11 cellular contexts compared by ENCODE assay signal in genomic region chr2:29317077-29317517, GRCh38.
DNase-seq lines count a peak whose midpoint lies in the region; ATAC-seq, FAIRE-seq and TF ChIP-seq lines count a peak whose summit lies in the region.
"Had no signal": no experiment of that assay in that cellular context is flagged by ENCODE, and none has a peak within 500 bp of the region (broad histone marks: within the 10 kb centered on the region; RNA-seq: fewer than 3 reads in every experiment).

No MANE protein-coding gene starts in this region.

- TF ChIP-seq POLR2A in GM12891 (IDR thresholded peaks at IDR 0.05; ENCODE audit: low read depth, low read length) (no peak), sigmoid colon (IDR thresholded peaks at IDR 0.05) (no peak)

- DNase-seq in GM12891 (ENCODE audit: insufficient read length, low spot score) (peak; percentile 10), HCEC 1CT (peak; percentile 71), NOMO-1 treated with DMSO at 0.1 percent for 48 hours (lab: John Stamatoyannopoulos, UW; ENCODE audit: unreplicated experiment) (peak; percentile 82), hepatic stellate cell (ENCODE audit: low spot score) (peak; percentile 44), sigmoid colon (no peak), T-helper 17 cell (no peak), NCI-H1105 treated with DMSO at 0.1 percent for 48 hours (lab: John Stamatoyannopoulos, UW) (no peak), UCSD-AML1 (lab: John Stamatoyannopoulos, UW; ENCODE audit: unreplicated experiment) (no peak)

- peak in 1 of 4 experiments; percentile 29 for TF ChIP-seq CTCF in sigmoid colon (IDR thresholded peaks at IDR 0.05)

- H3K36me3 ChIP-seq in sigmoid colon = no peaks in the 10 kb centered on the region
- H3K36me3 ChIP-seq: prostate gland, tibial artery had no signal

- peak; percentile 97 for FAIRE-seq in GM12891 (lab: Jason Lieb, UNC)
- FAIRE-seq: endothelial cell of umbilical vein had no signal

- peaks cover 48% of the 10 kb centered on the region for H3K27me3 Mint-ChIP-seq in T-helper 17 cell

- no peak overlapping the region for H3K27ac Mint-ChIP-seq in T-helper 17 cell

- 48 to 67% methylated on average over 3 of the region's 3 CpGs for WGBS in sigmoid colon, 2 donors

- H3K4me1 ChIP-seq in sigmoid colon = peaks cover 0 to 17% (median 10%) of the 10 kb centered on the region in 4 donors
- H3K4me1 ChIP-seq: prostate gland, tibial artery had no signal

- H3K36me3 Mint-ChIP-seq in T-helper 17 cell (ENCODE audit: low read depth) = peaks cover 4% of the 10 kb centered on the region

- H3K4me3 ChIP-seq in sigmoid colon = no peak overlapping the region
- H3K4me3 ChIP-seq: prostate gland, tibial artery had no signal

- intact Hi-C loops in sigmoid colon (cut with DNase I) = no loop called here

- H3K27me3 ChIP-seq in sigmoid colon = no peaks in the 10 kb centered on the region

- peaks cover 26% of the 10 kb centered on the region for H3K4me1 Mint-ChIP-seq in T-helper 17 cell

- no peak overlapping the region for H3K4me3 Mint-ChIP-seq in T-helper 17 cell

- ATAC-seq in T-helper 17 cell = no peak

- H3K9me3 ChIP-seq in sigmoid colon (no peaks in the 10 kb centered on the region), T-helper 17 cell (ENCODE audit: control insufficient read depth, low read length, poor library complexity, severe bottlenecking) (no peaks in the 10 kb centered on the region)
- H3K9me3 ChIP-seq: prostate gland, tibial artery had no signal

- H3K27ac ChIP-seq in sigmoid colon = peak overlapping the region in 1 of 4 donors; percentile 41
- H3K27ac ChIP-seq: prostate gland, tibial artery had no signal

- TF ChIP-seq EP300 in sigmoid colon (IDR thresholded peaks at IDR 0.05) = no peak

TF ChIP-seq in GM12891, 5 proteins besides CTCF, POLR2A, EP300 and RAD21:
- TF ChIP-seq PAX5 (IDR thresholded peaks at IDR 0.05; ENCODE audit: insufficient read depth, low read length, severe bottlenecking) = no peak
- TF ChIP-seq POLR2AphosphoS5 (IDR thresholded peaks at IDR 0.05; ENCODE audit: low read depth, low read length) = no peak
- no peak for TF ChIP-seq TAF1 (IDR thresholded peaks at IDR 0.05; ENCODE audit: low read depth, low read length)
- TF ChIP-seq POU2F2 (IDR thresholded peaks at IDR 0.05; ENCODE audit: low read depth, low read length) = peak; percentile 83; the same call in 1 of the 2 replicates
- peak; percentile 98 for TF ChIP-seq SPI1 (IDR thresholded peaks at IDR 0.05; ENCODE audit: low read depth, low read length)

Comparison
In these comparisons a context has a peak if more than half of its experiments do, and no peak if none do; other contexts are left out.
1. DNase-seq: peak in GM12891 (single experiment), HCEC 1CT (single experiment), NOMO-1 treated with DMSO at 0.1 percent for 48 hours (single experiment) and hepatic stellate cell (single experiment); none in sigmoid colon (single experiment), T-helper 17 cell (0 of 3), NCI-H1105 treated with DMSO at 0.1 percent for 48 hours (single experiment) and UCSD-AML1 (single experiment).